Comparison of ENCODE assay signal across 8 cellular contexts in the genomic region with DNA sequence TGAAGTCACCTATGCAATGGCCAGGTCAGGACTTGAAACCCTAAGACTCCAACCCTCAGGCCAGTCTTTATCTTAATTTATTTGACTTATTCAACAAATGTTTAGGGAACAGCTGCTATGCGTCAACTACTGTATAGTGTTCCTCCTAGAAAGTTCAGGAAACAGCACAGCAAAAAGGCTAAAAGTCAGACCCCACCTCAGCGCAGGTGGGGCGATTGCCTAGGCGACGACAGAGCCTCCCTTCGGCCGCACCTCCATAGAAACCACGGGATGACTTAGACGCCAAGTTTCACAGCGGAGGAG. TPM values are rescaled to one million over a fixed set of nuclear protein-coding genes. Genes with fewer than 3 reads are reported as not detected.
DNase-seq lines count a peak whose midpoint lies in the region; ATAC-seq and TF ChIP-seq lines count a peak whose summit lies in the region.

No MANE protein-coding gene starts in this region.

- peaks cover 0 to 24% (median 8%) of the 10 kb centered on the region in 9 donors for H3K36me3 ChIP-seq in heart right ventricle
- H3K36me3 ChIP-seq in right lobe of liver, result no peaks in the 10 kb centered on the region
- no peaks in the 10 kb centered on the region for H3K36me3 ChIP-seq in urinary bladder (ENCODE audit: insufficient read depth)

- WGBS in heart right ventricle, 2 donors, result 0% methylated on average over 10 of the region's 10 CpGs
- 0% methylated on average over 1 of the region's 10 CpGs for WGBS in right lobe of liver (ENCODE audit: insufficient coverage, low coverage, low lambda C conversion rate, missing lambda C conversion rate)
- WGBS in urinary bladder, result 1% methylated on average over 10 of the region's 10 CpGs

- intact Hi-C loops in heart right ventricle (cut with DNase I) (no loop called here), left ventricle myocardium superior (cut with micrococcal nuclease) (no loop called here), right lobe of liver (cut with DNase I) (no loop called here)

- TF ChIP-seq CTCF in heart right ventricle (IDR thresholded peaks at IDR 0.05), result no peak
- no peak for TF ChIP-seq CTCF in right lobe of liver (IDR thresholded peaks at IDR 0.05)

- peaks cover 19% of the 10 kb centered on the region for H3K36me3 Mint-ChIP-seq in activated naive CD8-positive, alpha-beta T cell treated with anti-CD3 and anti-CD28 coated beads for 36 hours

- H3K27ac ChIP-seq in heart right ventricle (peak overlapping the region in 9 of 10 donors; percentile 83 to 96 (median 94)), right lobe of liver (peak overlapping the region; percentile 74 to 91 (median 86)), urinary bladder (ENCODE audit: low read depth) (no peak overlapping the region)

- H3K9me3 ChIP-seq in heart right ventricle (no peaks in the 10 kb centered on the region), right lobe of liver (no peaks in the 10 kb centered on the region)

- H3K4me1 ChIP-seq in heart right ventricle, result peaks cover 5 to 43% (median 28%) of the 10 kb centered on the region in 9 donors
- peaks cover 0 to 30% (median 13%) of the 10 kb centered on the region in 4 donors for H3K4me1 ChIP-seq in right lobe of liver
- peaks cover 2% of the 10 kb centered on the region for H3K4me1 ChIP-seq in urinary bladder (ENCODE audit: insufficient read depth)

- peaks cover 4% of the 10 kb centered on the region for H3K27me3 Mint-ChIP-seq in activated naive CD8-positive, alpha-beta T cell treated with anti-CD3 and anti-CD28 coated beads for 36 hours

- H3K4me3 Mint-ChIP-seq in activated naive CD8-positive, alpha-beta T cell treated with anti-CD3 and anti-CD28 coated beads for 36 hours, result peak overlapping the region; percentile 95

- DNase-seq in heart right ventricle, result no peak
- no peak for DNase-seq in left ventricle myocardium superior
- no peak for DNase-seq in activated naive CD8-positive, alpha-beta T cell treated with anti-CD3 and anti-CD28 coated beads for 36 hours
- DNase-seq in right lobe of liver, result no peak
- no peak for DNase-seq in NOMO-1 treated with DMSO at 0.1 percent for 48 hours (lab: John Stamatoyannopoulos, UW; ENCODE audit: unreplicated experiment)
- no peak for DNase-seq in COLO668 (lab: John Stamatoyannopoulos, UW; ENCODE audit: unreplicated experiment)
- no peak for DNase-seq in stimulated activated CD4-positive, alpha-beta T cell treated with anti-CD3 and anti-CD28 coated beads, Interleukin-1b, Interleukin-23, amount 100 ng/mL, for 48 hours

- H3K27ac Mint-ChIP-seq in activated naive CD8-positive, alpha-beta T cell treated with anti-CD3 and anti-CD28 coated beads for 36 hours, result peak overlapping the region; percentile 98

- H3K27me3 ChIP-seq in heart right ventricle, result no peaks in the 10 kb centered on the region
- no peaks in the 10 kb centered on the region for H3K27me3 ChIP-seq in right lobe of liver

- peaks cover 33% of the 10 kb centered on the region for H3K4me1 Mint-ChIP-seq in activated naive CD8-positive, alpha-beta T cell treated with anti-CD3 and anti-CD28 coated beads for 36 hours

- ATAC-seq in heart right ventricle (no peak), left ventricle myocardium superior (no peak), right lobe of liver (peak in 2 of 4 donors; percentile 1 to 2)

- H3K9me3 Mint-ChIP-seq in activated naive CD8-positive, alpha-beta T cell treated with anti-CD3 and anti-CD28 coated beads for 36 hours, result peaks cover 8% of the 10 kb centered on the region

- no peak for TF ChIP-seq POLR2A in right lobe of liver (IDR thresholded peaks at IDR 0.05)

- H3K4me3 ChIP-seq in heart right ventricle (peak overlapping the region; percentile 73 to 99 (median 92)), right lobe of liver (peak overlapping the region; percentile 78 to 100 (median 91)), urinary bladder (ENCODE audit: low read depth, low read length) (peak overlapping the region; percentile 72)

RNA-seq across cellular contexts. Expression of gene VRK3, which starts 0.5 kb away (rescaled TPM):
- 10 to 100 TPM; 15.1 to 34.9 (median 24.8) TPM for total RNA-seq in heart right ventricle
- polyA plus RNA-seq in heart right ventricle, result 10 to 100 TPM; 16.3 to 23.0 TPM
- total RNA-seq in left ventricle myocardium superior, result 22.8 TPM
- 10 to 100 TPM; 43.1 to 48.8 TPM for total RNA-seq in activated naive CD8-positive, alpha-beta T cell treated with anti-CD3 and anti-CD28 coated beads for 36 hours
- 10 to 100 TPM; 29.6 to 44.2 (median 33.0) TPM for total RNA-seq in right lobe of liver
- total RNA-seq in urinary bladder, result 17.8 TPM
- polyA plus RNA-seq in urinary bladder, result 24.4 TPM

RNA-seq across cellular contexts. Expression of gene ZNF473, which starts 1.1 kb away (rescaled TPM):
- total RNA-seq in heart right ventricle (1 to 10 TPM; 1.8 to 4.2 (median 3.3) TPM), left ventricle myocardium superior (3.6 TPM), right lobe of liver (1 to 10 TPM; 3.1 to 6.0 (median 3.6) TPM), urinary bladder (7.7 TPM)
- polyA plus RNA-seq in heart right ventricle (1 to 10 TPM; 1.5 to 1.8 TPM), urinary bladder (4.8 TPM)
- total RNA-seq in activated naive CD8-positive, alpha-beta T cell treated with anti-CD3 and anti-CD28 coated beads for 36 hours, result 1 to 10 TPM; 8.1 to 9.1 TPM
